ENCODE assay signal across 12 cellular contexts in the genomic region with DNA sequence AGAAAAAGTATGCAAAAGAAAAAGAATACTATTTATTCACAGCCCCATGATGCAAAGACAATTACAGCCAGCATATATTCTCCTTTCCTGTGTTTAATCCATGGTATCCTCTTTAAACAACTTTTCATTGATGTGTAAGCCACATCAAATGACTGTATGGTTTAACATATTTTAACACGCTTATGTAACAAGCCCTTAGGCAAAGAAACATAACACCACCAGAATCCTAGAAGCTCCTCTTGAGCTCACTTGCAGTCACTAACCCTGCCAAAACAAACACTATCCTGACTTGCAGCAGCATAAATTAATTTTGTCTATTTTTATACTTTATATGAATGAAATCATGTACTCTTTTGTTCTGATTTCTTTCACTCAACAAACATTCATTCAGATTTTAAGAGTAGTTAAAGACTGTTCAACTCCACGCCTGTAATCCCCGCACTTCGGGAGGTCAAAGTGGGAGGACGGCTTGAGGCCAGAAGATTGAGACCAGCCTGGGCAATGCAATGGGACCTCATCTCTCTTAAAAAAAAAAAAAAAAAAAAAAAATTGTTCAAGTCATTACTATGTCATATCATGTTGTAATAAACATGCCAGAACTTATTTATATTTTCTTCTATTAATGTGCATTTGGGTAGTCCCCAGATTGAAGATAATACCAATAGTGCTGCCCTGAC.
DNase-seq lines count a peak whose midpoint lies in the region; ATAC-seq and TF ChIP-seq lines count a peak whose summit lies in the region.
"Had no signal": no experiment of that assay in that cellular context is flagged by ENCODE, and none has a peak within 500 bp of the region (broad histone marks: within the 10 kb centered on the region; RNA-seq: fewer than 3 reads in every experiment).

No MANE protein-coding gene starts in this region.

- no peak for TF ChIP-seq POLR2A in stomach (IDR thresholded peaks at IDR 0.05)

- no peak overlapping the region for H3K9ac ChIP-seq in mammary epithelial cell (ENCODE audit: insufficient read depth, low read length)

- WGBS in mammary epithelial cell (ENCODE audit: low coverage, missing lambda C conversion rate): 70% methylated on average over 4 of the region's 5 CpGs
- WGBS in stomach, 5 donors: 89 to 93% (median 89%) methylated on average over 5 of the region's 5 CpGs

- no peaks in the 10 kb centered on the region for H4K20me1 ChIP-seq in mammary epithelial cell (ENCODE audit: insufficient read depth, low read length)

- H3K27me3 ChIP-seq in HAP-1 (ENCODE audit: low read depth): no peaks in the 10 kb centered on the region
- H3K27me3 ChIP-seq in mammary epithelial cell (ENCODE audit: insufficient read depth, low read length): no peaks in the 10 kb centered on the region
- no peaks in the 10 kb centered on the region for H3K27me3 ChIP-seq in stomach
- H3K27me3 ChIP-seq: uterus had no signal

- intact Hi-C loops in mammary epithelial cell (cut with micrococcal nuclease) (loop anchor here (10.0 kb wide), 1 partner anchor 160 kb away; no protein-coding TSS in a partner anchor), stomach (cut with DNase I; ENCODE audit: low total_unique reads) (no loop called here)

- H3K79me2 ChIP-seq in mammary epithelial cell (ENCODE audit: insufficient read depth, low read length): no peaks in the 10 kb centered on the region

- TF ChIP-seq EP300 in stomach (IDR thresholded peaks at IDR 0.05): no peak

- H3K27ac ChIP-seq in 22Rv1 (peak overlapping the region; percentile 7; the same call in 1 of the 2 replicates), mammary epithelial cell (ENCODE audit: insufficient read depth, low read depth, low read length) (no peak overlapping the region), stomach (no peak overlapping the region)
- H3K27ac ChIP-seq: psoas muscle, uterus had no signal

- CTCF ChIA-PET in mammary epithelial cell (lab: Charles Lee; ENCODE audit: low non-redundant PET): no interaction called here

- TF ChIP-seq CTCF in 22Rv1 (IDR thresholded peaks at IDR 0.05) (no peak), mammary epithelial cell (conservative IDR thresholded peaks at IDR 0.05 in 1 of 2, IDR thresholded peaks at IDR 0.05 in 1 of 2; ENCODE audit: extremely low read depth in 1 of 2, insufficient read depth in 1 of 2, low read depth in 1 of 2, low read length in 2 of 2) (no peak), stomach (IDR thresholded peaks at IDR 0.05) (no peak)

- H3K4me1 ChIP-seq in HAP-1 (no peaks in the 10 kb centered on the region; the same call in 1 of the 2 replicates), mammary epithelial cell (ENCODE audit: insufficient read depth, low read length) (peaks cover 18% of the 10 kb centered on the region), stomach (no peaks in the 10 kb centered on the region)
- H3K4me1 ChIP-seq: psoas muscle, uterus had no signal

- no peak overlapping the region for H3K4me2 ChIP-seq in mammary epithelial cell (ENCODE audit: insufficient read depth, low read depth, low read length)

- dilution Hi-C loops in mammary epithelial cell (cut with HindIII; ENCODE audit: low sequenced_read_pairs): no loop called here

- H3K36me3 ChIP-seq in HAP-1 (replicated peaks) (0 out of 2 replicates have a peak, but pooled peaks cover 1% of the 10 kb centered on the region), mammary epithelial cell (ENCODE audit: insufficient read depth, low read length) (peaks cover 2% of the 10 kb centered on the region), stomach (peaks cover 7 to 23% (median 18%) of the 10 kb centered on the region in 4 donors)
- H3K36me3 ChIP-seq: uterus had no signal

- no peak overlapping the region for H2AFZ ChIP-seq in mammary epithelial cell (ENCODE audit: low read depth, low read length)

- in situ Hi-C loops in HAP-1 (cut with MboI; ENCODE audit: low sequenced_read_pairs) (no loop called here), mammary epithelial cell (cut with MboI; ENCODE audit: low sequenced_read_pairs in 2 of 2) (no loop called here)

- no TSS peak for BruUV-seq in mammary epithelial cell (replicated peaks; lab: Mats Ljungman, UMichigan)

- H3K4me3 ChIP-seq in HAP-1 (no peak overlapping the region), mammary epithelial cell (replicated peaks in 1 of 3; ENCODE audit: insufficient read depth in 1 of 3, low read depth in 2 of 3, low read length in 3 of 3) (no peak overlapping the region), stomach (no peak overlapping the region)
- H3K4me3 ChIP-seq: psoas muscle, uterus had no signal

- H3K9me3 ChIP-seq in HAP-1 (no peaks in the 10 kb centered on the region), mammary epithelial cell (replicated peaks; ENCODE audit: insufficient read depth, low read length) (no peaks in the 10 kb centered on the region), stomach (no peaks in the 10 kb centered on the region)
- H3K9me3 ChIP-seq: psoas muscle, uterus had no signal

- DNase-seq in HAP-1 (ENCODE audit: low spot score in 2 of 2) (peak; percentile 8 to 68), NCI-H345 treated with DMSO at 0.1 percent for 48 hours (lab: John Stamatoyannopoulos, UW; ENCODE audit: unreplicated experiment) (peak; percentile 96), mammary epithelial cell (peak; percentile 68), RKO (ENCODE audit: low spot score) (no peak), T-helper 2 cell (no peak), stomach (no peak)
- DNase-seq: activated CD8-positive, alpha-beta memory T cell treated with anti-CD3 and anti-CD28 coated beads for 24 hours; amniotic stem cell; psoas muscle; uterus had no signal

- ATAC-seq in HG02571 (IDR thresholded peaks at IDR 0.05; ENCODE audit: unreplicated experiment): no peak
- ATAC-seq: psoas muscle had no signal

Comparison
In these comparisons a context has a peak if more than half of its experiments do, and no peak if none do; other contexts are left out.
1. DNase-seq: peak in HAP-1 (2 of 2), NCI-H345 treated with DMSO at 0.1 percent for 48 hours (single experiment) and mammary epithelial cell (single experiment); none in RKO (single experiment), T-helper 2 cell (0 of 5) and stomach (single experiment).